In genomic region chr1:11540773-11541160, GRCh38 we compare ENCODE assay signal across 7 cellular contexts.
"Had no signal": no experiment of that assay in that cellular context is flagged by ENCODE, and none has a peak within 500 bp of the region (broad histone marks: within the 10 kb centered on the region; RNA-seq: fewer than 3 reads in every experiment).

No MANE protein-coding gene starts in this region.

- H2AFZ ChIP-seq: GM23338 had no signal

- H3K4me3 ChIP-seq: GM23338 had no signal

- H3K4me2 ChIP-seq: GM23338 had no signal

- FAIRE-seq: H1, H54, HTR-8/SVneo had no signal

- DNase-seq: H9, HCEC 1CT, KBM-7 had no signal

- ATAC-seq: GM23338 had no signal
